9 cellular contexts compared by ENCODE assay signal in the genomic region with DNA sequence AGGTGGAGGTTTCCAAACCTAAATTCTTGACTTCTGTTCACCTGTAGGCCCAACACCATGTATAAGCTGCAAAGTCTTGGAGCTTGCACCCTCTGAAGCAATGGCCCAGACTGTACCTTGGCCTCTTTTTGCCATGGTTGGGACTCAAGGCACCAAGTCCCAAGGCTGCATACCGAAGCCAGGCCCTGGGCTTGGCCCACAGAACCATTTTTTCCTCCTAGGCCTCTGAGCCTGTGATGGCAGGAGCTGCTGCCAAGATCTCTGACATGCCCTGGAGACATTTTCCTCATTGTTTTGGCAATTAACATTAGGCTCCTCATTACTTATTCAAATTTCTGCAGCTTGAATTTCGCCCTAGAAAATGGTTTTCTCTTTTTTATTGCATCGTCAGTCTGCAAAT.
"Had no signal": no experiment of that assay in that cellular context is flagged by ENCODE, and none has a peak within 500 bp of the region (broad histone marks: within the 10 kb centered on the region; RNA-seq: fewer than 3 reads in every experiment).

No MANE protein-coding gene starts in this region.

- ATAC-seq: HCT116 had no signal

- H3K9ac ChIP-seq: GM23248, KMS-11 had no signal

- H3K4me3 ChIP-seq: GM23248, HAP-1 had no signal

- H3K27ac ChIP-seq: GM23248, KMS-11 had no signal

- DNase-seq: GM23248, GOT3, H7, IMR-90, KBM-7 had no signal

- H3K4me1 ChIP-seq: HAP-1 had no signal

- H3K36me3 ChIP-seq: HAP-1 had no signal

- H2AFZ ChIP-seq: GM23248 had no signal

- H3K4me2 ChIP-seq: KMS-11 had no signal

- FAIRE-seq: HTR-8/SVneo had no signal
